ENCODE assay signal across 9 cellular contexts in genomic region chr2:209523778-209524362, GRCh38.
A peak's percentile ranks its signal among the peaks of the same experiment; 100 is the strongest.
DNase-seq lines count a peak whose midpoint lies in the region; ATAC-seq and TF ChIP-seq lines count a peak whose summit lies in the region.
"Had no signal": no experiment of that assay in that cellular context is flagged by ENCODE, and none has a peak within 500 bp of the region (broad histone marks: within the 10 kb centered on the region; RNA-seq: fewer than 3 reads in every experiment).

No MANE protein-coding gene starts in this region.

- H3K4ac ChIP-seq in mesenchymal stem cell (ENCODE audit: low read depth in 1 of 2, low read length in 2 of 2), result no peak overlapping the region

- no peaks in the 10 kb centered on the region for H3K9me3 ChIP-seq in mesenchymal stem cell (ENCODE audit: control insufficient read depth, low read length)
- H3K9me3 ChIP-seq in GM23248 (ENCODE audit: low read depth), result no peaks in the 10 kb centered on the region
- H3K9me3 ChIP-seq: prostate gland had no signal

- no peak overlapping the region for H4K91ac ChIP-seq in mesenchymal stem cell (ENCODE audit: low read length)

- no peak overlapping the region for H3K18ac ChIP-seq in mesenchymal stem cell (ENCODE audit: low read depth in 1 of 2, low read length in 2 of 2)

- no peaks in the 10 kb centered on the region for H3K79me2 ChIP-seq in GM23248 (ENCODE audit: insufficient read depth)

- TF ChIP-seq CTCF in activated B cell treated with CpG ODN at 0.5 μM for 24 hours (IDR thresholded peaks at IDR 0.05), result no peak

- WGBS in mesenchymal stem cell, result 100% methylated on average over 2 of the region's 3 CpGs
- WGBS in GM23248 (ENCODE audit: low coverage in 1 of 2, low lambda C conversion rate in 2 of 2, missing lambda C conversion rate in 2 of 2), 2 experiments, result 88 to 94% methylated on average over 3 of the region's 3 CpGs

- H2AFZ ChIP-seq in mesenchymal stem cell (ENCODE audit: low read depth, low read length) (no peak overlapping the region), GM23248 (no peak overlapping the region)

- H2BK120ac ChIP-seq in mesenchymal stem cell (ENCODE audit: low read depth, low read length), result no peak overlapping the region

- H3K4me1 ChIP-seq in mesenchymal stem cell (ENCODE audit: control insufficient read depth, insufficient read depth, low read depth, low read length) (peaks cover 1% of the 10 kb centered on the region), GM23248 (ENCODE audit: insufficient read depth) (peaks cover 21% of the 10 kb centered on the region)
- H3K4me1 ChIP-seq: prostate gland had no signal

- H3K79me1 ChIP-seq in mesenchymal stem cell (replicated peaks; ENCODE audit: low read length, poor library complexity, severe bottlenecking), result no peaks in the 10 kb centered on the region

- intact Hi-C loops in activated B cell treated with CpG ODN at 0.5 μM for 24 hours (cut with micrococcal nuclease), result loop anchor here (1.0 to 10.0 kb wide), 5 partner anchors 9 to 1539 kb away; partner anchors contain the start of genes IDH1, KANSL1L and LANCL1

- H3K4me3 ChIP-seq in mesenchymal stem cell (ENCODE audit: insufficient read depth in 1 of 2, low read depth in 1 of 2, low read length in 2 of 2) (no peak overlapping the region), GM23248 (no peak overlapping the region)
- H3K4me3 ChIP-seq: prostate gland had no signal

- H3K36me3 ChIP-seq in mesenchymal stem cell (ENCODE audit: control insufficient read depth in 1 of 2, insufficient read depth in 2 of 2, low read depth in 1 of 2, low read length in 2 of 2) (no peaks in the 10 kb centered on the region), GM23248 (ENCODE audit: low read depth) (no peaks in the 10 kb centered on the region)
- H3K36me3 ChIP-seq: prostate gland had no signal

- H3K27me3 ChIP-seq in mesenchymal stem cell (ENCODE audit: control insufficient read depth in 1 of 2, insufficient read depth in 1 of 2, low read length in 2 of 2) (no peaks in the 10 kb centered on the region), GM23248 (replicated peaks; ENCODE audit: insufficient read depth) (no peaks in the 10 kb centered on the region)

- ATAC-seq in GM19025 (IDR thresholded peaks at IDR 0.05; ENCODE audit: low read depth, unreplicated experiment) (peak; percentile 38), HG02981 (IDR thresholded peaks at IDR 0.05; ENCODE audit: unreplicated experiment) (peak; percentile 39), activated B cell treated with CpG ODN at 0.5 μM for 24 hours (ENCODE audit: low read depth) (peak; percentile 45)

- POLR2A ChIA-PET in activated B cell treated with CpG ODN at 0.5 μM for 24 hours (lab: Charles Lee), result interaction anchor here (0.6 kb wide), 1 partner anchor 952 kb away, joined by 3 read pairs; no protein-coding TSS in a partner anchor

- no peak overlapping the region for H3K4me3 Mint-ChIP-seq in activated B cell treated with CpG ODN at 0.5 μM for 24 hours

- H2BK5ac ChIP-seq in mesenchymal stem cell (ENCODE audit: low read depth, low read length, poor library complexity, severe bottlenecking), result no peak overlapping the region

- no peak overlapping the region for H3K27ac ChIP-seq in mesenchymal stem cell (ENCODE audit: low read length, poor library complexity, severe bottlenecking)
- H3K27ac ChIP-seq in GM23248, result no peak overlapping the region
- H3K27ac ChIP-seq: prostate gland had no signal

- no peak overlapping the region for H3K23ac ChIP-seq in mesenchymal stem cell (ENCODE audit: low read length in 2 of 2)

- no peak overlapping the region for H4K8ac ChIP-seq in mesenchymal stem cell (ENCODE audit: low read length)

- no peaks in the 10 kb centered on the region for H3K9me3 Mint-ChIP-seq in activated B cell treated with CpG ODN at 0.5 μM for 24 hours

- H3K4me2 ChIP-seq in mesenchymal stem cell (ENCODE audit: low read length, poor library complexity, severe bottlenecking) (no peak overlapping the region), GM23248 (ENCODE audit: unreplicated experiment) (no peak overlapping the region)

- H3K36me3 Mint-ChIP-seq in activated B cell treated with CpG ODN at 0.5 μM for 24 hours (ENCODE audit: low read depth), result no peaks in the 10 kb centered on the region

- H3K9ac ChIP-seq in mesenchymal stem cell (ENCODE audit: low read length) (no peak overlapping the region), GM23248 (no peak overlapping the region)

- no peak overlapping the region for H2BK15ac ChIP-seq in mesenchymal stem cell (ENCODE audit: low read depth, poor library complexity, severe bottlenecking)

- peak overlapping the region; percentile 51 for H3K27ac Mint-ChIP-seq in activated B cell treated with CpG ODN at 0.5 μM for 24 hours

- no peaks in the 10 kb centered on the region for H4K20me1 ChIP-seq in GM23248 (ENCODE audit: insufficient read depth)

- H3F3A ChIP-seq in GM23248 (ENCODE audit: insufficient read depth), result peaks cover 17% of the 10 kb centered on the region

- CTCF ChIA-PET in activated B cell treated with CpG ODN at 0.5 μM for 24 hours (lab: Charles Lee), result interaction anchor here (2.0 to 2.5 kb wide), 2 partner anchors 100 to 189 kb away, joined by 4 to 10 read pairs; partner anchors contain the start of gene MAP2

- DNase-seq in ACHN, result peak; percentile 12
- no peak for DNase-seq in activated B cell treated with CpG ODN at 0.5 μM for 24 hours
- no peak for DNase-seq in nucleus accumbens (lab: John Stamatoyannopoulos, UW)
- DNase-seq in mesenchymal stem cell, result no peak
- no peak for DNase-seq in GM23248
- no peak for DNase-seq in medulla oblongata (ENCODE audit: extremely low spot score)

- H2AK5ac ChIP-seq in mesenchymal stem cell (ENCODE audit: low read length, severe bottlenecking), result no peak overlapping the region

- no peak overlapping the region for H3K14ac ChIP-seq in mesenchymal stem cell (ENCODE audit: low read length in 2 of 2)

- H3K9me2 ChIP-seq in GM23248 (ENCODE audit: insufficient read depth), result no peaks in the 10 kb centered on the region

- H2BK12ac ChIP-seq in mesenchymal stem cell (ENCODE audit: low read length in 2 of 2), result no peak overlapping the region

- in situ Hi-C loops in ACHN (cut with HindIII; ENCODE audit: low pct_ligation_motif_present, low pct_unique_long_range_greater_than_20kb, low sequenced_read_pairs) (no loop called here), GM23248 (cut with MboI) (no loop called here)

- no peaks in the 10 kb centered on the region for H3K27me3 Mint-ChIP-seq in activated B cell treated with CpG ODN at 0.5 μM for 24 hours

- H3K4me1 Mint-ChIP-seq in activated B cell treated with CpG ODN at 0.5 μM for 24 hours, result peaks cover 48% of the 10 kb centered on the region
